In the genomic region with DNA sequence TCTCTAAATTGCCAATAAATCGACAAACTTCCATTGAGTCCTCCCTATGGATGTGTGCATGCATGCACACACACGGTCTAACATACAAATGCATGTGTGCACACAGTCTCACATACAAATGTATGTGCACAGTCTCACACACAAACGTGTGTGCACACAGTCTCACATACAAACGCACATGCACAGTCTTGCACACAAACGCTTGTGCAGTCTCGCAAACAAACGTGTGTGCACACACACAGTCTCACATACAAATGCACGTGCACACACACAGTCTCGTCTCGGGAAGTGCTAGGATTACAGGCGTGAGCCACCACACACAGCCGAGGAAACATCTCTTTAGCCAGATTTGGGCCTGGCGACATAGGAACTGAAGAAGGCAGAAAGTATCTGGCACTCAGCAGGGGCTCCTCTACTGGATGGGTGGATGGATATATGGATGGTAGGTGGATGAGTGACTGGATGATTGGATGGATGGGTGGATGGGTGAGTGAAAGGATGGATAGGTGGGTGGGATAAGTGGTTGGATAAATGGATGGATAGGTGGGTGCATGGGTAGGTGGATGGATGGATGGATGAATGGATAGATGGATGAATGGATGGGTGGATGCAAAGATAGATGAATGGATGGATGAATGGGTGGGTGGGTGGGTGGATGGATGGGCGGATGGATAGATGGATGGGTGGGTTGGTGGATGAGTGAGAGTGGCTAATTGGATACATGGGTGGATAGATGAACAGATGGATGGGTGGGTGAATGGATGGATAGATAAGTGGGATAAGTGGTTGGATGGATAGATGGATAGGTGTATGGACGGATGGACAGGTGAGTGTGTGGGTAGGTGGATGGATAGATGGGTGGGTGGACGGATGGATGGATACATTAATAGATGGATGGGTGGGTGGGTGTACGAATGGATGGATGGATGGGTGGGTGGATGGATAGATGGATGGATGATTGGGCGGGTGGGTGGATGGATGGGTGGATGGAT, we compare ENCODE assay signal across 31 cellular contexts.
"Had no signal": no experiment of that assay in that cellular context is flagged by ENCODE, and none has a peak within 500 bp of the region (broad histone marks: within the 10 kb centered on the region; RNA-seq: fewer than 3 reads in every experiment).

No MANE protein-coding gene starts in this region.

- H3K36me3 ChIP-seq: adrenal gland, Peyer's patch had no signal

- H3K27ac Mint-ChIP-seq: activated CD4-positive, alpha-beta memory T cell treated with anti-CD3 and anti-CD28 coated beads for 36 hours; activated CD4-positive, alpha-beta T cell treated with anti-CD3 and anti-CD28 coated beads for 36 hours; activated CD8-positive, alpha-beta memory T cell treated with anti-CD3 and anti-CD28 coated beads, Interleukin-2, amount 10 ng/mL, durations not matched to agents 7 days and 5 days; activated naive CD4-positive, alpha-beta T cell treated with anti-CD3 and anti-CD28 coated beads, Interleukin-2, amount 50 U/mL, for 72 hours; WTC11 had no signal

- H3K27me3 Mint-ChIP-seq: activated CD4-positive, alpha-beta memory T cell treated with anti-CD3 and anti-CD28 coated beads for 36 hours; activated CD4-positive, alpha-beta T cell treated with anti-CD3 and anti-CD28 coated beads for 36 hours; activated CD8-positive, alpha-beta memory T cell treated with anti-CD3 and anti-CD28 coated beads, Interleukin-2, amount 10 ng/mL, durations not matched to agents 7 days and 5 days had no signal

- H3K27ac ChIP-seq: adrenal gland, body of pancreas, KMS-11, Peyer's patch had no signal

- H3K4me3 Mint-ChIP-seq: activated CD4-positive, alpha-beta memory T cell treated with anti-CD3 and anti-CD28 coated beads for 36 hours; activated CD4-positive, alpha-beta T cell treated with anti-CD3 and anti-CD28 coated beads for 36 hours; activated CD8-positive, alpha-beta memory T cell treated with anti-CD3 and anti-CD28 coated beads, Interleukin-2, amount 10 ng/mL, durations not matched to agents 7 days and 5 days; WTC11 had no signal

- H3K9me3 Mint-ChIP-seq: activated CD4-positive, alpha-beta memory T cell treated with anti-CD3 and anti-CD28 coated beads for 36 hours had no signal

- DNase-seq: activated CD4-positive, alpha-beta memory T cell treated with anti-CD3 and anti-CD28 coated beads for 36 hours; activated CD4-positive, alpha-beta T cell treated with anti-CD3 and anti-CD28 coated beads for 36 hours; activated CD4-positive, alpha-beta T cell treated with anti-CD3 and anti-CD28 coated beads, Interleukin-2, amount 50 U/mL, for 1 hour; activated CD8-positive, alpha-beta memory T cell treated with anti-CD3 and anti-CD28 coated beads for 24 hours; activated CD8-positive, alpha-beta memory T cell treated with anti-CD3 and anti-CD28 coated beads, Interleukin-2, amount 10 ng/mL, durations not matched to agents 7 days and 5 days; activated CD8-positive, alpha-beta memory T cell treated with anti-CD3 and anti-CD28 coated beads, Interleukin-2, amount 50 U/mL, for 48 hours; activated effector memory CD4-positive, alpha-beta T cell treated with anti-CD3 and anti-CD28 coated beads, Interleukin-2, amount 50 U/mL, for 16 hours; activated naive CD4-positive, alpha-beta T cell; activated T-cell treated with anti-CD3 and anti-CD28 coated beads, Interleukin-2, amount 50 U/mL, for 48 hours; adrenal gland; body of pancreas; central memory CD4-positive, alpha-beta T cell; MM.1S; MV-4-11; NCI-H1092; NCI-H1436 treated with DMSO at 0.1 percent for 48 hours; NCI-H1694 treated with DMSO at 0.1 percent for 48 hours; NCI-H2029; NCI-H345; NCI-H524 treated with DMSO at 0.1 percent for 48 hours; Peyer's patch; RPMI8226; SHP77 treated with DMSO at 0.1 percent for 48 hours; SW 1271; T-helper 1 cell; T1000 had no signal

- H3K4me3 ChIP-seq: adrenal gland, body of pancreas, Peyer's patch had no signal

- H3K36me3 Mint-ChIP-seq: activated naive CD4-positive, alpha-beta T cell treated with anti-CD3 and anti-CD28 coated beads, Interleukin-2, amount 50 U/mL, for 72 hours had no signal

- ATAC-seq: activated CD4-positive, alpha-beta T cell treated with anti-CD3 and anti-CD28 coated beads for 36 hours; activated CD4-positive, CD25-positive, alpha-beta regulatory T cell treated with anti-CD3 and anti-CD28 coated beads, Interleukin-2, amount 50 U/mL, for 24 hours; activated CD8-positive, alpha-beta memory T cell treated with anti-CD3 and anti-CD28 coated beads, Interleukin-2, amount 10 ng/mL, durations not matched to agents 7 days and 5 days; activated naive CD4-positive, alpha-beta T cell treated with anti-CD3 and anti-CD28 coated beads, Interleukin-2, amount 50 U/mL, for 72 hours; body of pancreas; SK-N-SH treated with all-trans-retinoic acid at 6 μM for 48 hours; WTC11 had no signal

- H3K4me1 Mint-ChIP-seq: activated CD4-positive, alpha-beta T cell treated with anti-CD3 and anti-CD28 coated beads for 36 hours; activated CD8-positive, alpha-beta memory T cell treated with anti-CD3 and anti-CD28 coated beads, Interleukin-2, amount 10 ng/mL, durations not matched to agents 7 days and 5 days; WTC11 had no signal

- H3K4me1 ChIP-seq: adrenal gland, body of pancreas, Peyer's patch had no signal

- H3K9me3 ChIP-seq: adrenal gland, body of pancreas, Peyer's patch had no signal
